ENCODE assay signal across 1 cellular context in the genomic region with DNA sequence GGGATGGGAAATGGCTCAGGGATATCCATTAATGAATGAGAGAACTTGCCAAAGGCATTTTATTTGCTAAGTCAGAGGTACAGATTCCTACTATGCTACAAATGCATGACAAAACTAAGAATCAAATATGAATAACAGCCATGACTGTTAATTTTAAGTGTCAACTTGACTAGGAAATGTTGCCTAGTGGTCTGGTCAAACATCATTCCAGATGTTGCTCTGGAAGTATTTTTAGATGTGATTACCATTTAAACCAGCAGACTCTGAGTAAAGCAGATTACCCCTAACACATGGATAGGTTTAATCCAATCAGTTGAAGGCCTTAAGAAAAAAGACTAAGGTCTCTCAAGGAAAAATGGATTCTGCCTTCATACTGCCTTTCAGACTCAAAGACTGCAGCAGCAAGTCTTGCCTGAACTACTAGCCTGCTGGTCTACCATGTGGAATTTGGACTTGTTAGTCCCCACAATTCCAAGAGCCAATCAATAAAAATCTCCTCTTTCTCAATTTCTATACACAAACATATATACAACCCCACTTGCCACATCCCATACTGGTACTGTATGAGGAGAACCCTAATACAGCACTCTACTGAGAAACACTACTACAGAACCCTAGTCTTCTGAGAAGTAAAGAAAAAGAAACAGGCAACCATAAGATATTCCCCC.
TF ChIP-seq lines count a peak whose summit lies in the region.

No MANE protein-coding gene starts in this region.

TF ChIP-seq in WTC11, 78 proteins besides CTCF, POLR2A, EP300 and RAD21:
- TF ChIP-seq, protein P1, sequence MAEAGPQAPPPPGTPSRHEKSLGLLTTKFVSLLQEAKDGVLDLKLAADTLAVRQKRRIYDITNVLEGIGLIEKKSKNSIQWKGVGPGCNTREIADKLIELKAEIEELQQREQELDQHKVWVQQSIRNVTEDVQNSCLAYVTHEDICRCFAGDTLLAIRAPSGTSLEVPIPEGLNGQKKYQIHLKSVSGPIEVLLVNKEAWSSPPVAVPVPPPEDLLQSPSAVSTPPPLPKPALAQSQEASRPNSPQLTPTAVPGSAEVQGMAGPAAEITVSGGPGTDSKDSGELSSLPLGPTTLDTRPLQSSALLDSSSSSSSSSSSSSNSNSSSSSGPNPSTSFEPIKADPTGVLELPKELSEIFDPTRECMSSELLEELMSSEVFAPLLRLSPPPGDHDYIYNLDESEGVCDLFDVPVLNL (CRISPR knock-in tag; IDR thresholded peaks at IDR 0.05; ENCODE audit: borderline replicate concordance, low read depth), result no peak
- TF ChIP-seq, protein P2, sequence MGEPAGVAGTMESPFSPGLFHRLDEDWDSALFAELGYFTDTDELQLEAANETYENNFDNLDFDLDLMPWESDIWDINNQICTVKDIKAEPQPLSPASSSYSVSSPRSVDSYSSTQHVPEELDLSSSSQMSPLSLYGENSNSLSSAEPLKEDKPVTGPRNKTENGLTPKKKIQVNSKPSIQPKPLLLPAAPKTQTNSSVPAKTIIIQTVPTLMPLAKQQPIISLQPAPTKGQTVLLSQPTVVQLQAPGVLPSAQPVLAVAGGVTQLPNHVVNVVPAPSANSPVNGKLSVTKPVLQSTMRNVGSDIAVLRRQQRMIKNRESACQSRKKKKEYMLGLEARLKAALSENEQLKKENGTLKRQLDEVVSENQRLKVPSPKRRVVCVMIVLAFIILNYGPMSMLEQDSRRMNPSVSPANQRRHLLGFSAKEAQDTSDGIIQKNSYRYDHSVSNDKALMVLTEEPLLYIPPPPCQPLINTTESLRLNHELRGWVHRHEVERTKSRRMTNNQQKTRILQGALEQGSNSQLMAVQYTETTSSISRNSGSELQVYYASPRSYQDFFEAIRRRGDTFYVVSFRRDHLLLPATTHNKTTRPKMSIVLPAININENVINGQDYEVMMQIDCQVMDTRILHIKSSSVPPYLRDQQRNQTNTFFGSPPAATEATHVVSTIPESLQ (CRISPR knock-in tag; IDR thresholded peaks at IDR 0.05), result no peak
- TF ChIP-seq ZNF416 (CRISPR knock-in tag; IDR thresholded peaks at IDR 0.05), result no peak
- TF ChIP-seq MXD4 (CRISPR knock-in tag; IDR thresholded peaks at IDR 0.05; ENCODE audit: borderline replicate concordance), result no peak
- TF ChIP-seq, protein P3, sequence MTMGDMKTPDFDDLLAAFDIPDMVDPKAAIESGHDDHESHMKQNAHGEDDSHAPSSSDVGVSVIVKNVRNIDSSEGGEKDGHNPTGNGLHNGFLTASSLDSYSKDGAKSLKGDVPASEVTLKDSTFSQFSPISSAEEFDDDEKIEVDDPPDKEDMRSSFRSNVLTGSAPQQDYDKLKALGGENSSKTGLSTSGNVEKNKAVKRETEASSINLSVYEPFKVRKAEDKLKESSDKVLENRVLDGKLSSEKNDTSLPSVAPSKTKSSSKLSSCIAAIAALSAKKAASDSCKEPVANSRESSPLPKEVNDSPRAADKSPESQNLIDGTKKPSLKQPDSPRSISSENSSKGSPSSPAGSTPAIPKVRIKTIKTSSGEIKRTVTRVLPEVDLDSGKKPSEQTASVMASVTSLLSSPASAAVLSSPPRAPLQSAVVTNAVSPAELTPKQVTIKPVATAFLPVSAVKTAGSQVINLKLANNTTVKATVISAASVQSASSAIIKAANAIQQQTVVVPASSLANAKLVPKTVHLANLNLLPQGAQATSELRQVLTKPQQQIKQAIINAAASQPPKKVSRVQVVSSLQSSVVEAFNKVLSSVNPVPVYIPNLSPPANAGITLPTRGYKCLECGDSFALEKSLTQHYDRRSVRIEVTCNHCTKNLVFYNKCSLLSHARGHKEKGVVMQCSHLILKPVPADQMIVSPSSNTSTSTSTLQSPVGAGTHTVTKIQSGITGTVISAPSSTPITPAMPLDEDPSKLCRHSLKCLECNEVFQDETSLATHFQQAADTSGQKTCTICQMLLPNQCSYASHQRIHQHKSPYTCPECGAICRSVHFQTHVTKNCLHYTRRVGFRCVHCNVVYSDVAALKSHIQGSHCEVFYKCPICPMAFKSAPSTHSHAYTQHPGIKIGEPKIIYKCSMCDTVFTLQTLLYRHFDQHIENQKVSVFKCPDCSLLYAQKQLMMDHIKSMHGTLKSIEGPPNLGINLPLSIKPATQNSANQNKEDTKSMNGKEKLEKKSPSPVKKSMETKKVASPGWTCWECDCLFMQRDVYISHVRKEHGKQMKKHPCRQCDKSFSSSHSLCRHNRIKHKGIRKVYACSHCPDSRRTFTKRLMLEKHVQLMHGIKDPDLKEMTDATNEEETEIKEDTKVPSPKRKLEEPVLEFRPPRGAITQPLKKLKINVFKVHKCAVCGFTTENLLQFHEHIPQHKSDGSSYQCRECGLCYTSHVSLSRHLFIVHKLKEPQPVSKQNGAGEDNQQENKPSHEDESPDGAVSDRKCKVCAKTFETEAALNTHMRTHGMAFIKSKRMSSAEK (CRISPR knock-in tag; IDR thresholded peaks at IDR 0.05; ENCODE audit: borderline replicate concordance), result no peak
- TF ChIP-seq, protein P4, sequence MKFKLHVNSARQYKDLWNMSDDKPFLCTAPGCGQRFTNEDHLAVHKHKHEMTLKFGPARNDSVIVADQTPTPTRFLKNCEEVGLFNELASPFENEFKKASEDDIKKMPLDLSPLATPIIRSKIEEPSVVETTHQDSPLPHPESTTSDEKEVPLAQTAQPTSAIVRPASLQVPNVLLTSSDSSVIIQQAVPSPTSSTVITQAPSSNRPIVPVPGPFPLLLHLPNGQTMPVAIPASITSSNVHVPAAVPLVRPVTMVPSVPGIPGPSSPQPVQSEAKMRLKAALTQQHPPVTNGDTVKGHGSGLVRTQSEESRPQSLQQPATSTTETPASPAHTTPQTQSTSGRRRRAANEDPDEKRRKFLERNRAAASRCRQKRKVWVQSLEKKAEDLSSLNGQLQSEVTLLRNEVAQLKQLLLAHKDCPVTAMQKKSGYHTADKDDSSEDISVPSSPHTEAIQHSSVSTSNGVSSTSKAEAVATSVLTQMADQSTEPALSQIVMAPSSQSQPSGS (CRISPR knock-in tag; IDR thresholded peaks at IDR 0.05; ENCODE audit: borderline replicate concordance, low read depth), result no peak
TF ChIP-seq in WTC11: peak in this region for 0.
